ENCODE assay signal across 11 cellular contexts in the genomic region with DNA sequence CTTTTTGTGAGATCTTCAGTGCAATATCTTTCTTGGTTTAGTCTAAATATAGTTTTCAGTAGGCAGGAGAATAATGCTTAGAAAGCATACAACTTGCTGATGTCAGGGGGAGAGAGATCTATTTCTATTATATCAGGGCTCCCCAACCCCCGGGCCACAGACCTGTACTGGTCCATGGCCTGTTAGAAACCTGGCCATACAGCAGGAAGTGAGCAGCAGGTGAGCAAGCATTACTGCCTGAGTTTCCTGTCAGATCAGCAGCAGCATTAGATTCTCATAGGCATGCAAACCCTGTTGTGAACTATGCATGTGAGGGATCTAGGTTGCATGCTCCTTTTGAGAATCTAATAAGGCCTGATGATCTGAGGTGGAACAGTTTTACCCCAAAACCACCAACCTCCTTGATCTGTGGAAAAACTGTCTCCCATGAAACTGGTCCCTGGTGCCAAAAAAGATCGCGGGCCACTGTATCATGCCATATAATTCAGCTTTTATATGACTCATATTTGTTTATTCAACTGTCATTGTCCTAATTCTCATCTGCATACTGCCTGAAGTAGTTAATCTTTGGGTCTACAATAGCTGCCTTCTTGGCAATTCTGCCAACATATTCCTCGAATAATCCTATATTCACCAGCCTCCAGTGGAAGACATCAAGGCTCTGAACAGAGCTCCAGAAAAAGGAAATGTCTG.
DNase-seq lines count a peak whose midpoint lies in the region; ATAC-seq lines count a peak whose summit lies in the region.
"Had no signal": no experiment of that assay in that cellular context is flagged by ENCODE, and none has a peak within 500 bp of the region (broad histone marks: within the 10 kb centered on the region; RNA-seq: fewer than 3 reads in every experiment).

No MANE protein-coding gene starts in this region.

- peaks cover 0 to 23% (median 10%) of the 10 kb centered on the region in 6 donors for H3K9me3 Mint-ChIP-seq in immature natural killer cell

- peak; percentile 40 for ATAC-seq in GM19351 (IDR thresholded peaks at IDR 0.05; ENCODE audit: unreplicated experiment)
- no peak for ATAC-seq in GM19455 (IDR thresholded peaks at IDR 0.05; ENCODE audit: unreplicated experiment)

- H3K27me3 Mint-ChIP-seq in immature natural killer cell (ENCODE audit: low read depth in 3 of 3), result peaks cover 0 to 5% (median 0%) of the 10 kb centered on the region in 3 donors

- peak overlapping the region in 1 of 5 donors; percentile 16 for H3K4me3 Mint-ChIP-seq in immature natural killer cell
- H3K4me3 Mint-ChIP-seq: dendritic cell treated with granulocyte-macrophage colony-stimulating factor and Interleukin-4, amounts not matched to agents 40 ng/mL and 50 ng/mL, for 4 days had no signal

- DNase-seq in DMS153 (lab: John Stamatoyannopoulos, UW) (peak; percentile 40), DMS153 treated with DMSO at 0.1 percent for 48 hours (lab: John Stamatoyannopoulos, UW; ENCODE audit: unreplicated experiment) (no peak), RPMI8226 (peak; percentile 89), immature natural killer cell (no peak), cardiac septum (ENCODE audit: low spot score) (no peak)
- DNase-seq in activated CD8-positive, alpha-beta memory T cell treated with anti-CD3 and anti-CD28 coated beads, Interleukin-2, amount 50 U/mL, for 48 hours, result no peak
- DNase-seq: GM23248, left ventricle myocardium inferior had no signal

- intact Hi-C loops in cardiac septum (cut with DNase I), result no loop called here

- peaks cover 31 to 32% of the 10 kb centered on the region in 2 donors for H3K4me1 Mint-ChIP-seq in immature natural killer cell

- H3K36me3 Mint-ChIP-seq in immature natural killer cell, result peaks cover 6 to 12% (median 8%) of the 10 kb centered on the region in 3 donors

- H3K27ac Mint-ChIP-seq in immature natural killer cell, result peak overlapping the region; percentile 22 to 89 (median 56)
- H3K27ac Mint-ChIP-seq: dendritic cell treated with granulocyte-macrophage colony-stimulating factor and Interleukin-4, amounts not matched to agents 40 ng/mL and 50 ng/mL, for 4 days had no signal

Comparison
In these comparisons a context has a peak if more than half of its experiments do, and no peak if none do; other contexts are left out.
1. DNase-seq: peak in DMS153 (single experiment) and RPMI8226 (single experiment); none in DMS153 treated with DMSO at 0.1 percent for 48 hours (single experiment), immature natural killer cell (0 of 3), activated CD8-positive, alpha-beta memory T cell treated with anti-CD3 and anti-CD28 coated beads, Interleukin-2, amount 50 U/mL, for 48 hours (single experiment) and cardiac septum (single experiment).